1 cellular context compared by ENCODE assay signal in genomic region chr7:37921340-37921805, GRCh38.
TF ChIP-seq lines count a peak whose summit lies in the region.

No MANE protein-coding gene starts in this region.

TF ChIP-seq in HepG2, 621 proteins besides CTCF, POLR2A, EP300 and RAD21 (continued from another document and continues in another):
- no peak for TF ChIP-seq NFE2 (CRISPR knock-in tag; IDR thresholded peaks at IDR 0.05)
- no peak for TF ChIP-seq GZF1 (CRISPR knock-in tag; IDR thresholded peaks at IDR 0.05)
- no peak for TF ChIP-seq SRSF9 (IDR thresholded peaks at IDR 0.05; ENCODE audit: borderline replicate concordance, insufficient read depth, low read depth, low read length, poor library complexity, severe bottlenecking)
- TF ChIP-seq ZNF441 (CRISPR knock-in tag; IDR thresholded peaks at IDR 0.05; ENCODE audit: borderline replicate concordance) = no peak
- no peak for TF ChIP-seq SATB2 (CRISPR knock-in tag; IDR thresholded peaks at IDR 0.05)
- TF ChIP-seq ZFAT (CRISPR knock-in tag; conservative IDR thresholded peaks at IDR 0.05) = no peak; the same call in 1 of the 2 replicates
- no peak for TF ChIP-seq ZNF333 (CRISPR knock-in tag; IDR thresholded peaks at IDR 0.05; ENCODE audit: borderline replicate concordance)
- TF ChIP-seq NR1H2 (CRISPR knock-in tag; IDR thresholded peaks at IDR 0.05; ENCODE audit: borderline replicate concordance, low read depth) = no peak
- TF ChIP-seq ZNF33B (CRISPR knock-in tag; IDR thresholded peaks at IDR 0.05) = no peak
- TF ChIP-seq ZNF343 (CRISPR knock-in tag; IDR thresholded peaks at IDR 0.05) = no peak
- TF ChIP-seq HCFC1 (IDR thresholded peaks at IDR 0.05; ENCODE audit: low read depth, low read length) = no peak
- TF ChIP-seq ERF (CRISPR knock-in tag; IDR thresholded peaks at IDR 0.05) = peak; percentile 8; the same call in 1 of the 2 replicates
- no peak for TF ChIP-seq ZNF407 (CRISPR knock-in tag; IDR thresholded peaks at IDR 0.05; ENCODE audit: not compliant biosample characterization)
- TF ChIP-seq KDM5A (IDR thresholded peaks at IDR 0.05; ENCODE audit: borderline replicate concordance, low read length) = no peak
- TF ChIP-seq TAF1 (CRISPR knock-in tag; IDR thresholded peaks at IDR 0.05) = no peak; the same call in none of the 2 replicates
- no peak for TF ChIP-seq ZEB1 (IDR thresholded peaks at IDR 0.05; ENCODE audit: insufficient replicate concordance, low read depth)
- TF ChIP-seq ZNF614 (CRISPR knock-in tag; IDR thresholded peaks at IDR 0.05; ENCODE audit: borderline replicate concordance) = no peak
- no peak for TF ChIP-seq RFX1 (IDR thresholded peaks at IDR 0.05)
- TF ChIP-seq, protein P1, sequence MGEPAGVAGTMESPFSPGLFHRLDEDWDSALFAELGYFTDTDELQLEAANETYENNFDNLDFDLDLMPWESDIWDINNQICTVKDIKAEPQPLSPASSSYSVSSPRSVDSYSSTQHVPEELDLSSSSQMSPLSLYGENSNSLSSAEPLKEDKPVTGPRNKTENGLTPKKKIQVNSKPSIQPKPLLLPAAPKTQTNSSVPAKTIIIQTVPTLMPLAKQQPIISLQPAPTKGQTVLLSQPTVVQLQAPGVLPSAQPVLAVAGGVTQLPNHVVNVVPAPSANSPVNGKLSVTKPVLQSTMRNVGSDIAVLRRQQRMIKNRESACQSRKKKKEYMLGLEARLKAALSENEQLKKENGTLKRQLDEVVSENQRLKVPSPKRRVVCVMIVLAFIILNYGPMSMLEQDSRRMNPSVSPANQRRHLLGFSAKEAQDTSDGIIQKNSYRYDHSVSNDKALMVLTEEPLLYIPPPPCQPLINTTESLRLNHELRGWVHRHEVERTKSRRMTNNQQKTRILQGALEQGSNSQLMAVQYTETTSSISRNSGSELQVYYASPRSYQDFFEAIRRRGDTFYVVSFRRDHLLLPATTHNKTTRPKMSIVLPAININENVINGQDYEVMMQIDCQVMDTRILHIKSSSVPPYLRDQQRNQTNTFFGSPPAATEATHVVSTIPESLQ (CRISPR knock-in tag; conservative IDR thresholded peaks at IDR 0.05) = no peak
- no peak for TF ChIP-seq ZNF616 (CRISPR knock-in tag; IDR thresholded peaks at IDR 0.05; ENCODE audit: low read depth)
- no peak for TF ChIP-seq NR2F6 (IDR thresholded peaks at IDR 0.05)
- no peak; the same call in 1 of the 2 replicates for TF ChIP-seq NR2F6 (CRISPR knock-in tag; IDR thresholded peaks at IDR 0.05)
- no peak for TF ChIP-seq RAD51 (IDR thresholded peaks at IDR 0.05; ENCODE audit: borderline replicate concordance)
- TF ChIP-seq MTA1 (CRISPR knock-in tag; IDR thresholded peaks at IDR 0.05; ENCODE audit: borderline replicate concordance) = no peak
- no peak for TF ChIP-seq ZNF18 (CRISPR knock-in tag; IDR thresholded peaks at IDR 0.05; ENCODE audit: insufficient replicate concordance)
- no peak for TF ChIP-seq ZMYM3 (CRISPR knock-in tag; IDR thresholded peaks at IDR 0.05)
- TF ChIP-seq TRAFD1 (CRISPR knock-in tag; IDR thresholded peaks at IDR 0.05; ENCODE audit: borderline replicate concordance) = no peak
- no peak for TF ChIP-seq ZKSCAN8 (CRISPR knock-in tag; IDR thresholded peaks at IDR 0.05; ENCODE audit: borderline replicate concordance)
- TF ChIP-seq ZNF484 (CRISPR knock-in tag; IDR thresholded peaks at IDR 0.05; ENCODE audit: borderline replicate concordance, low read depth) = no peak
- TF ChIP-seq GTF3A (CRISPR knock-in tag; conservative IDR thresholded peaks at IDR 0.05) = no peak
- TF ChIP-seq POGK (CRISPR knock-in tag; conservative IDR thresholded peaks at IDR 0.05) = no peak
- TF ChIP-seq ZNF432 (CRISPR knock-in tag; IDR thresholded peaks at IDR 0.05; ENCODE audit: borderline replicate concordance) = no peak
- no peak for TF ChIP-seq ZFY (CRISPR knock-in tag; IDR thresholded peaks at IDR 0.05)
- TF ChIP-seq TBP (CRISPR knock-in tag; IDR thresholded peaks at IDR 0.05) = no peak
- no peak for TF ChIP-seq STAT5B (CRISPR knock-in tag; IDR thresholded peaks at IDR 0.05)
- no peak for TF ChIP-seq THAP9 (CRISPR knock-in tag; IDR thresholded peaks at IDR 0.05; ENCODE audit: borderline replicate concordance)
- TF ChIP-seq ZNF530 (CRISPR knock-in tag; IDR thresholded peaks at IDR 0.05; ENCODE audit: low read depth) = no peak
- peak; percentile 11; the same call in 1 of the 2 replicates for TF ChIP-seq SAP130 (CRISPR knock-in tag; IDR thresholded peaks at IDR 0.05; ENCODE audit: low read depth)
- no peak; the same call in 1 of the 2 replicates for TF ChIP-seq PHF20 (CRISPR knock-in tag; IDR thresholded peaks at IDR 0.05)
- TF ChIP-seq PRDM15 (CRISPR knock-in tag; IDR thresholded peaks at IDR 0.05) = no peak
- TF ChIP-seq ELF4 (CRISPR knock-in tag; IDR thresholded peaks at IDR 0.05; ENCODE audit: borderline replicate concordance) = no peak
- no peak; the same call in 1 of the 2 replicates for TF ChIP-seq ZNF232 (CRISPR knock-in tag; IDR thresholded peaks at IDR 0.05; ENCODE audit: borderline replicate concordance)
- no peak for TF ChIP-seq KLF6 (CRISPR knock-in tag; IDR thresholded peaks at IDR 0.05)
